7 cellular contexts compared by ENCODE assay signal in genomic region chr9:97220894-97221477, GRCh38.
DNase-seq lines count a peak whose midpoint lies in the region; ATAC-seq lines count a peak whose summit lies in the region.

No MANE protein-coding gene starts in this region.

- H3K27ac Mint-ChIP-seq in activated naive CD8-positive, alpha-beta T cell treated with anti-CD3 and anti-CD28 coated beads, Interleukin-2, amount 10 ng/mL, durations not matched to agents 7 days and 5 days: peak overlapping the region; percentile 30
- no peak overlapping the region for H3K27ac Mint-ChIP-seq in stimulated activated effector memory CD8-positive, alpha-beta T cell treated with anti-CD3 and anti-CD28 coated beads, Interleukin-12 subunit alpha, Interleukin-12 subunit beta, amount 100 ng/mL, for 72 hours

- H3K4me3 ChIP-seq in iPS-18c (ENCODE audit: insufficient read depth, low read depth, low read length): peak overlapping the region; percentile 77

- peaks cover 59% of the 10 kb centered on the region for H3K27me3 Mint-ChIP-seq in activated naive CD8-positive, alpha-beta T cell treated with anti-CD3 and anti-CD28 coated beads, Interleukin-2, amount 10 ng/mL, durations not matched to agents 7 days and 5 days

- peak overlapping the region; percentile 83 for H3K4me3 Mint-ChIP-seq in activated naive CD8-positive, alpha-beta T cell treated with anti-CD3 and anti-CD28 coated beads, Interleukin-2, amount 10 ng/mL, durations not matched to agents 7 days and 5 days
- peak overlapping the region; percentile 79 for H3K4me3 Mint-ChIP-seq in stimulated activated effector memory CD8-positive, alpha-beta T cell treated with anti-CD3 and anti-CD28 coated beads, Interleukin-12 subunit alpha, Interleukin-12 subunit beta, amount 100 ng/mL, for 72 hours

- no peak for ATAC-seq in activated naive CD8-positive, alpha-beta T cell treated with anti-CD3 and anti-CD28 coated beads, Interleukin-2, amount 10 ng/mL, durations not matched to agents 7 days and 5 days (ENCODE audit: low read depth)
- ATAC-seq in stimulated activated effector memory CD8-positive, alpha-beta T cell treated with anti-CD3 and anti-CD28 coated beads, Interleukin-12 subunit alpha, Interleukin-12 subunit beta, amount 100 ng/mL, for 72 hours: peak; percentile 28
- no peak for ATAC-seq in GM19023 (IDR thresholded peaks at IDR 0.05; ENCODE audit: unreplicated experiment)

- POLR2A ChIA-PET in activated naive CD8-positive, alpha-beta T cell treated with anti-CD3 and anti-CD28 coated beads, Interleukin-2, amount 10 ng/mL, durations not matched to agents 7 days and 5 days (lab: Charles Lee): interaction anchor here (1.1 kb wide), 1 partner anchor 17 kb away, joined by 5 read pairs; no protein-coding TSS in a partner anchor

- H3K36me3 Mint-ChIP-seq in activated naive CD8-positive, alpha-beta T cell treated with anti-CD3 and anti-CD28 coated beads, Interleukin-2, amount 10 ng/mL, durations not matched to agents 7 days and 5 days: no peaks in the 10 kb centered on the region
- H3K36me3 Mint-ChIP-seq in stimulated activated effector memory CD8-positive, alpha-beta T cell treated with anti-CD3 and anti-CD28 coated beads, Interleukin-12 subunit alpha, Interleukin-12 subunit beta, amount 100 ng/mL, for 72 hours: no peaks in the 10 kb centered on the region

- peaks cover 3% of the 10 kb centered on the region for H3K4me1 Mint-ChIP-seq in activated naive CD8-positive, alpha-beta T cell treated with anti-CD3 and anti-CD28 coated beads, Interleukin-2, amount 10 ng/mL, durations not matched to agents 7 days and 5 days
- H3K4me1 Mint-ChIP-seq in stimulated activated effector memory CD8-positive, alpha-beta T cell treated with anti-CD3 and anti-CD28 coated beads, Interleukin-12 subunit alpha, Interleukin-12 subunit beta, amount 100 ng/mL, for 72 hours: peaks cover 7% of the 10 kb centered on the region

- no peaks in the 10 kb centered on the region for H3K9me3 Mint-ChIP-seq in activated naive CD8-positive, alpha-beta T cell treated with anti-CD3 and anti-CD28 coated beads, Interleukin-2, amount 10 ng/mL, durations not matched to agents 7 days and 5 days
- H3K9me3 Mint-ChIP-seq in stimulated activated effector memory CD8-positive, alpha-beta T cell treated with anti-CD3 and anti-CD28 coated beads, Interleukin-12 subunit alpha, Interleukin-12 subunit beta, amount 100 ng/mL, for 72 hours: no peaks in the 10 kb centered on the region

- DNase-seq in HuH-7 (ENCODE audit: low spot score) (peak; percentile 26), AML-193 (lab: John Stamatoyannopoulos, UW) (no peak), NCI-H1930 (lab: John Stamatoyannopoulos, UW) (no peak)
- no peak for DNase-seq in activated naive CD8-positive, alpha-beta T cell treated with anti-CD3 and anti-CD28 coated beads, Interleukin-2, amount 10 ng/mL, durations not matched to agents 7 days and 5 days
- no peak for DNase-seq in stimulated activated effector memory CD8-positive, alpha-beta T cell treated with anti-CD3 and anti-CD28 coated beads, Interleukin-12 subunit alpha, Interleukin-12 subunit beta, amount 100 ng/mL, for 72 hours (ENCODE audit: low spot score in 2 of 2)

- H3K9me3 ChIP-seq in iPS-18c (ENCODE audit: control insufficient read depth, insufficient read depth, low read length): no peaks in the 10 kb centered on the region
